ENCODE assay signal across 15 cellular contexts in the genomic region with DNA sequence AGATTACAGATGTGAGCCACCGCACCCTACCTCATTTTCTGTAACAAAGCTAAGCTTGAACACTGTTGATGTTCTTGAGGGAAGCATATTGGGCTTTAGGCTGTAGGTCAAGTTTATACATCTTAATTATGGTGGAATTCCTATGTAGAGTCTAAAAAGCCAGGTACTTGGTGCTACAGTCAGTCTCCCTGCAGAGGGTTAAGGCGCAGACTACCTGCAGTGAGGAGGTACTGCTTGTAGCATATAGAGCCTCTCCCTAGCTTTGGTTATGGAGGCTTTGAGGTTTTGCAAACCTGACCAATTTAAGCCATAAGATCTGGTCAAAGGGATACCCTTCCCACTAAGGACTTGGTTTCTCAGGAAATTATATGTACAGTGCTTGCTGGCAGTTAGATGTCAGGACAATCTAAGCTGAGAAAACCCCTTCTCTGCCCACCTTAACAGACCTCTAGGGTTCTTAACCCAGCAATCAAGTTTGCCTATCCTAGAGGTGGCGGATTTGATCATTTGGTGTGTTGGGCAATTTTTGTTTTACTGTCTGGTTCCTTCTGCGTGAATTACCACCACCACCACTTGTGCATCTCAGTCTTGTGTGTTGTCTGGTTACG. TPM values are rescaled to one million over a fixed set of nuclear protein-coding genes. Genes with fewer than 3 reads are reported as not detected.
DNase-seq lines count a peak whose midpoint lies in the region; ATAC-seq and TF ChIP-seq lines count a peak whose summit lies in the region.
"Had no signal": no experiment of that assay in that cellular context is flagged by ENCODE, and none has a peak within 500 bp of the region (broad histone marks: within the 10 kb centered on the region; RNA-seq: fewer than 3 reads in every experiment).

No MANE protein-coding gene starts in this region.

- TF ChIP-seq CTCF in natural killer cell (IDR thresholded peaks at IDR 0.05) = no peak
- no peak for TF ChIP-seq CTCF in RWPE1 (conservative IDR thresholded peaks at IDR 0.05; ENCODE audit: low read depth)

- DNase-seq in natural killer cell (no peak), RWPE1 (ENCODE audit: low spot score) (no peak), erythroblast (lab: John Stamatoyannopoulos, UW) (no peak), SW480 (ENCODE audit: low spot score) (no peak), NOMO-1 (lab: John Stamatoyannopoulos, UW; ENCODE audit: unreplicated experiment in 2 of 2) (no peak), NCI-H2107 treated with DMSO at 0.1 percent for 48 hours (lab: John Stamatoyannopoulos, UW; ENCODE audit: unreplicated experiment) (no peak), cerebellum (ENCODE audit: low spot score) (no peak)
- no peak for DNase-seq in natural killer cell treated with Interleukin-12 subunit alpha and Interleukin-12 subunit beta and Interleukin-15 and Interleukin-18, amount 100 ng/mL, for 72 hours (ENCODE audit: low spot score)
- DNase-seq: activated CD4-positive, alpha-beta T cell treated with anti-CD3 and anti-CD28 coated beads for 48 hours; activated naive CD8-positive, alpha-beta T cell treated with anti-CD3 and anti-CD28 coated beads, Interleukin-2, amount 10 ng/mL, durations not matched to agents 7 days and 5 days; activated T-cell treated with anti-CD3 and anti-CD28 coated beads, Interleukin-2, amount 50 U/mL, for 1 hour; NCI-H1417; SIG-M5; stimulated activated CD4-positive, alpha-beta T cell treated with anti-CD3 and anti-CD28 coated beads, Interleukin-2, amount 100 ng/mL, for 48 hours; T1000 had no signal

- peak overlapping the region; percentile 12 to 59 for H3K27ac Mint-ChIP-seq in natural killer cell
- no peak overlapping the region for H3K27ac Mint-ChIP-seq in natural killer cell treated with Interleukin-12 subunit alpha and Interleukin-12 subunit beta and Interleukin-15 and Interleukin-18, amount 100 ng/mL, for 72 hours
- H3K27ac Mint-ChIP-seq: activated naive CD8-positive, alpha-beta T cell treated with anti-CD3 and anti-CD28 coated beads, Interleukin-2, amount 10 ng/mL, durations not matched to agents 7 days and 5 days had no signal

- H3K27me3 Mint-ChIP-seq in natural killer cell (ENCODE audit: low read depth in 2 of 2) = no peaks in the 10 kb centered on the region
- H3K27me3 Mint-ChIP-seq in natural killer cell treated with Interleukin-12 subunit alpha and Interleukin-12 subunit beta and Interleukin-15 and Interleukin-18, amount 100 ng/mL, for 72 hours = no peaks in the 10 kb centered on the region
- H3K27me3 Mint-ChIP-seq: activated naive CD8-positive, alpha-beta T cell treated with anti-CD3 and anti-CD28 coated beads, Interleukin-2, amount 10 ng/mL, durations not matched to agents 7 days and 5 days had no signal

- peaks cover 11% of the 10 kb centered on the region for H3K36me3 Mint-ChIP-seq in natural killer cell
- H3K36me3 Mint-ChIP-seq in natural killer cell treated with Interleukin-12 subunit alpha and Interleukin-12 subunit beta and Interleukin-15 and Interleukin-18, amount 100 ng/mL, for 72 hours = peaks cover 43% of the 10 kb centered on the region

- TF ChIP-seq POLR2A in erythroblast (IDR thresholded peaks at IDR 0.05; ENCODE audit: low read length) = peak; percentile 31

- intact Hi-C loops in natural killer cell (cut with micrococcal nuclease) = no loop called here

- ATAC-seq in natural killer cell = no peak
- no peak for ATAC-seq in natural killer cell treated with Interleukin-12 subunit alpha and Interleukin-12 subunit beta and Interleukin-15 and Interleukin-18, amount 100 ng/mL, for 72 hours

- peak overlapping the region; percentile 68 for H3K27ac ChIP-seq in RWPE1

- no peak overlapping the region for H3K4me3 Mint-ChIP-seq in natural killer cell
- no peak overlapping the region for H3K4me3 Mint-ChIP-seq in natural killer cell treated with Interleukin-12 subunit alpha and Interleukin-12 subunit beta and Interleukin-15 and Interleukin-18, amount 100 ng/mL, for 72 hours
- H3K4me3 Mint-ChIP-seq: activated naive CD8-positive, alpha-beta T cell treated with anti-CD3 and anti-CD28 coated beads, Interleukin-2, amount 10 ng/mL, durations not matched to agents 7 days and 5 days had no signal

- POLR2A ChIA-PET in RWPE1 (lab: Yijun Ruan, JAX; ENCODE audit: low non-redundant PET) = interaction anchor here (0.6 kb wide), 1 partner anchor 92 kb away, joined by 6 read pairs; no protein-coding TSS in a partner anchor

- peaks cover 20 to 23% of the 10 kb centered on the region in 2 donors for H3K4me1 Mint-ChIP-seq in natural killer cell
- peaks cover 27 to 33% of the 10 kb centered on the region in 2 donors for H3K4me1 Mint-ChIP-seq in natural killer cell treated with Interleukin-12 subunit alpha and Interleukin-12 subunit beta and Interleukin-15 and Interleukin-18, amount 100 ng/mL, for 72 hours (ENCODE audit: low read depth in 2 of 2)

- no peaks in the 10 kb centered on the region for H3K9me3 Mint-ChIP-seq in natural killer cell
- H3K9me3 Mint-ChIP-seq in natural killer cell treated with Interleukin-12 subunit alpha and Interleukin-12 subunit beta and Interleukin-15 and Interleukin-18, amount 100 ng/mL, for 72 hours = no peaks in the 10 kb centered on the region
- H3K9me3 Mint-ChIP-seq: activated naive CD8-positive, alpha-beta T cell treated with anti-CD3 and anti-CD28 coated beads, Interleukin-2, amount 10 ng/mL, durations not matched to agents 7 days and 5 days had no signal

- CTCF ChIA-PET in RWPE1 (lab: Yijun Ruan, JAX) = interaction anchor here (0.7 kb wide), 2 partner anchors 51 to 167 kb away, joined by 3 read pairs; no protein-coding TSS in a partner anchor

RNA-seq across cellular contexts. Expression of gene PPIA, which starts 6.0 kb away (rescaled TPM):
- total RNA-seq in natural killer cell (100 to 1,000 TPM; 701 to 727 (median 718) TPM), cerebellum (764 TPM)
- 1,000 to 10,000 TPM; 1,523 to 1,782 TPM for total RNA-seq in natural killer cell treated with Interleukin-12 subunit alpha and Interleukin-12 subunit beta and Interleukin-15 and Interleukin-18, amount 100 ng/mL, for 72 hours

RNA-seq across cellular contexts. Expression of gene H2AZ2, which starts 45.4 kb away (rescaled TPM):
- total RNA-seq in natural killer cell (100 to 1,000 TPM; 178 to 196 (median 190) TPM), cerebellum (190 TPM)
- total RNA-seq in natural killer cell treated with Interleukin-12 subunit alpha and Interleukin-12 subunit beta and Interleukin-15 and Interleukin-18, amount 100 ng/mL, for 72 hours = 100 to 1,000 TPM; 193 to 208 TPM

RNA-seq across cellular contexts. Expression of gene ZMIZ2, which starts 53.9 kb away (rescaled TPM):
- total RNA-seq in natural killer cell = 100 to 1,000 TPM; 152 to 170 (median 167) TPM
- 100 to 1,000 TPM; 108 to 133 TPM for total RNA-seq in natural killer cell treated with Interleukin-12 subunit alpha and Interleukin-12 subunit beta and Interleukin-15 and Interleukin-18, amount 100 ng/mL, for 72 hours
- total RNA-seq in cerebellum = 24.6 TPM

Comparison
In these comparisons a context has a peak if more than half of its experiments do, and no peak if none do; other contexts are left out.
1. H3K27ac Mint-ChIP-seq: peak in natural killer cell (2 of 2); none in natural killer cell treated with Interleukin-12 subunit alpha and Interleukin-12 subunit beta and Interleukin-15 and Interleukin-18, amount 100 ng/mL, for 72 hours (0 of 2).